23 cellular contexts compared by ENCODE assay signal in genomic region chr1:182484067-182484466, GRCh38. TPM values are rescaled to one million over a fixed set of nuclear protein-coding genes. Genes with fewer than 3 reads are reported as not detected.
DNase-seq lines count a peak whose midpoint lies in the region; ATAC-seq and TF ChIP-seq lines count a peak whose summit lies in the region.
"Had no signal": no experiment of that assay in that cellular context is flagged by ENCODE, and none has a peak within 500 bp of the region (broad histone marks: within the 10 kb centered on the region; RNA-seq: fewer than 3 reads in every experiment).

No MANE protein-coding gene starts in this region.

- H3K4me1 Mint-ChIP-seq in stimulated activated naive CD8-positive, alpha-beta T cell treated with anti-CD3 and anti-CD28 coated beads, Interleukin-15, amount 100 ng/mL, for 72 hours = no peaks in the 10 kb centered on the region
- H3K4me1 Mint-ChIP-seq in activated B cell treated with CpG ODN at 0.5 μM for 24 hours (peaks cover 40% of the 10 kb centered on the region), mesothelial cell of epicardium (no peaks in the 10 kb centered on the region)
- H3K4me1 Mint-ChIP-seq: activated naive CD4-positive, alpha-beta T cell treated with anti-CD3 and anti-CD28 coated beads, Interleukin-2, amount 10 ng/mL, durations not matched to agents 7 days and 5 days had no signal

- CTCF ChIA-PET in activated B cell treated with CpG ODN at 0.5 μM for 24 hours (lab: Charles Lee) = interaction anchor here (0.5 to 3.7 kb wide), 10 partner anchors 15 to 301 kb away, joined by 3 to 34 read pairs (median 5); no protein-coding TSS in a partner anchor

- no peak for DNase-seq in stimulated activated naive CD8-positive, alpha-beta T cell treated with anti-CD3 and anti-CD28 coated beads, Interleukin-15, amount 100 ng/mL, for 72 hours
- no peak for DNase-seq in stimulated activated naive CD8-positive, alpha-beta T cell treated with anti-CD3 and anti-CD28 coated beads, Interleukin-15, Interleukin-2, amounts not matched to agents 100 U/mL and 50 U/mL, for 24 hours
- DNase-seq in activated B cell treated with CpG ODN at 0.5 μM for 24 hours = no peak
- no peak for DNase-seq in mesothelial cell of epicardium (ENCODE audit: low spot score in 2 of 2, unreplicated experiment in 2 of 2)
- no peak for DNase-seq in NCI-H2029 treated with DMSO at 0.1 percent for 48 hours (lab: John Stamatoyannopoulos, UW)
- no peak for DNase-seq in NCI-H2081 (lab: John Stamatoyannopoulos, UW)
- DNase-seq: activated CD4-positive, CD25-positive, alpha-beta regulatory T cell treated with anti-CD3 and anti-CD28 coated beads, Interleukin-2, amount 50 U/mL, for 72 hours; activated naive CD4-positive, alpha-beta T cell treated with anti-CD3 and anti-CD28 coated beads, Interleukin-2, amount 10 ng/mL, durations not matched to agents 7 days and 5 days; foreskin fibroblast; HCEC 1CT; left ventricle myocardium superior; NCI-H510A; stimulated activated CD4-positive, alpha-beta T cell treated with anti-CD3 and anti-CD28 coated beads, Interleukin-2, amount 100 ng/mL, for 48 hours had no signal

- TF ChIP-seq CTCF in activated B cell treated with CpG ODN at 0.5 μM for 24 hours (IDR thresholded peaks at IDR 0.05) (no peak), mesothelial cell of epicardium (IDR thresholded peaks at IDR 0.05; ENCODE audit: unreplicated experiment) (no peak)

- H3K27me3 Mint-ChIP-seq in stimulated activated naive CD8-positive, alpha-beta T cell treated with anti-CD3 and anti-CD28 coated beads, Interleukin-15, amount 100 ng/mL, for 72 hours = peaks cover 8% of the 10 kb centered on the region
- no peaks in the 10 kb centered on the region for H3K27me3 Mint-ChIP-seq in activated B cell treated with CpG ODN at 0.5 μM for 24 hours
- H3K27me3 Mint-ChIP-seq in mesothelial cell of epicardium (ENCODE audit: low read depth) = peaks cover 11% of the 10 kb centered on the region

- no peak overlapping the region for H3K27ac Mint-ChIP-seq in stimulated activated naive CD8-positive, alpha-beta T cell treated with anti-CD3 and anti-CD28 coated beads, Interleukin-15, amount 100 ng/mL, for 72 hours
- peak overlapping the region; percentile 7 for H3K27ac Mint-ChIP-seq in activated B cell treated with CpG ODN at 0.5 μM for 24 hours
- H3K27ac Mint-ChIP-seq in mesothelial cell of epicardium = no peak overlapping the region
- H3K27ac Mint-ChIP-seq: activated naive CD4-positive, alpha-beta T cell treated with anti-CD3 and anti-CD28 coated beads, Interleukin-2, amount 10 ng/mL, durations not matched to agents 7 days and 5 days had no signal

- no peaks in the 10 kb centered on the region for H3K36me3 Mint-ChIP-seq in activated B cell treated with CpG ODN at 0.5 μM for 24 hours (ENCODE audit: low read depth)
- no peaks in the 10 kb centered on the region for H3K36me3 Mint-ChIP-seq in mesothelial cell of epicardium
- H3K36me3 Mint-ChIP-seq: activated naive CD4-positive, alpha-beta T cell treated with anti-CD3 and anti-CD28 coated beads, Interleukin-2, amount 10 ng/mL, durations not matched to agents 7 days and 5 days had no signal

- H3K9me3 Mint-ChIP-seq in stimulated activated naive CD8-positive, alpha-beta T cell treated with anti-CD3 and anti-CD28 coated beads, Interleukin-15, amount 100 ng/mL, for 72 hours = no peaks in the 10 kb centered on the region
- peaks cover 11% of the 10 kb centered on the region for H3K9me3 Mint-ChIP-seq in activated B cell treated with CpG ODN at 0.5 μM for 24 hours
- H3K9me3 Mint-ChIP-seq in mesothelial cell of epicardium = peaks cover 9% of the 10 kb centered on the region
- H3K9me3 Mint-ChIP-seq: activated naive CD4-positive, alpha-beta T cell treated with anti-CD3 and anti-CD28 coated beads, Interleukin-2, amount 10 ng/mL, durations not matched to agents 7 days and 5 days had no signal

- intact Hi-C loops in activated B cell treated with CpG ODN at 0.5 μM for 24 hours (cut with micrococcal nuclease) = loop anchor here (1.0 to 2.0 kb wide), 6 partner anchors 38 to 305 kb away; partner anchors contain the start of genes NPL and RNASEL

- POLR2A ChIA-PET in activated B cell treated with CpG ODN at 0.5 μM for 24 hours (lab: Charles Lee) = interaction anchor here (0.6 to 2.0 kb wide), 7 partner anchors 11 to 132 kb away, joined by 3 to 14 read pairs (median 4); partner anchors contain the start of gene RNASEL

- peak; percentile 33 for ATAC-seq in stimulated activated naive CD8-positive, alpha-beta T cell treated with anti-CD3 and anti-CD28 coated beads, Interleukin-15, amount 100 ng/mL, for 72 hours
- ATAC-seq in stimulated activated naive CD8-positive, alpha-beta T cell treated with anti-CD3 and anti-CD28 coated beads, Interleukin-15, Interleukin-2, amounts not matched to agents 100 U/mL and 50 U/mL, for 24 hours = no peak
- ATAC-seq in HG03097 (IDR thresholded peaks at IDR 0.05; ENCODE audit: low FRiP score, unreplicated experiment) = peak; percentile 6
- peak; percentile 8 for ATAC-seq in activated B cell treated with CpG ODN at 0.5 μM for 24 hours (ENCODE audit: low read depth)
- ATAC-seq in HG02870 (IDR thresholded peaks at IDR 0.05; ENCODE audit: unreplicated experiment) = no peak
- ATAC-seq: left ventricle myocardium superior had no signal

- no peak overlapping the region for H3K4me3 Mint-ChIP-seq in stimulated activated naive CD8-positive, alpha-beta T cell treated with anti-CD3 and anti-CD28 coated beads, Interleukin-15, amount 100 ng/mL, for 72 hours
- peak overlapping the region; percentile 12 for H3K4me3 Mint-ChIP-seq in activated B cell treated with CpG ODN at 0.5 μM for 24 hours
- H3K4me3 Mint-ChIP-seq in mesothelial cell of epicardium = no peak overlapping the region
- H3K4me3 Mint-ChIP-seq: activated naive CD4-positive, alpha-beta T cell treated with anti-CD3 and anti-CD28 coated beads, Interleukin-2, amount 10 ng/mL, durations not matched to agents 7 days and 5 days had no signal

RNA-seq across cellular contexts. Expression of gene RGSL1, which starts 34.1 kb away (rescaled TPM):
- total RNA-seq in activated B cell treated with CpG ODN at 0.5 μM for 24 hours (not detected in 2 replicates), mesothelial cell of epicardium (not detected in 3 replicates)
- total RNA-seq: A673; activated CD8-positive, alpha-beta memory T cell treated with anti-CD3 and anti-CD28 coated beads for 36 hours; ascending aorta; epithelial cell of proximal tubule; hepatocyte; left ventricle myocardium superior; mononuclear cell; smooth muscle cell; urinary bladder had no signal

Comparison
In these comparisons a context has a peak if more than half of its experiments do, and no peak if none do; other contexts are left out.
1. ATAC-seq: peak in stimulated activated naive CD8-positive, alpha-beta T cell treated with anti-CD3 and anti-CD28 coated beads, Interleukin-15, amount 100 ng/mL, for 72 hours (single experiment), HG03097 (single experiment) and activated B cell treated with CpG ODN at 0.5 μM for 24 hours (single experiment); none in stimulated activated naive CD8-positive, alpha-beta T cell treated with anti-CD3 and anti-CD28 coated beads, Interleukin-15, Interleukin-2, amounts not matched to agents 100 U/mL and 50 U/mL, for 24 hours (single experiment) and HG02870 (single experiment).